Comparison of ENCODE assay signal across 12 cellular contexts in genomic region chr10:45404087-45404769, GRCh38. TPM values are rescaled to one million over a fixed set of nuclear protein-coding genes. Genes with fewer than 3 reads are reported as not detected.
DNase-seq lines count a peak whose midpoint lies in the region; ATAC-seq and TF ChIP-seq lines count a peak whose summit lies in the region.
"Had no signal": no experiment of that assay in that cellular context is flagged by ENCODE, and none has a peak within 500 bp of the region (broad histone marks: within the 10 kb centered on the region; RNA-seq: fewer than 3 reads in every experiment).

No MANE protein-coding gene starts in this region.

- no peak for TF ChIP-seq CTCF in CD4-positive, alpha-beta T cell (IDR thresholded peaks at IDR 0.05)

- 57% methylated on average over 10 of the region's 10 CpGs for whole genome bisulfite sequencing in right cardiac atrium

- no peak overlapping the region for H3K4me3 ChIP-seq in right cardiac atrium (ENCODE audit: low read length)
- H3K4me3 ChIP-seq: tibial nerve had no signal

- peaks cover 32 to 56% of the 10 kb centered on the region in 2 donors for H3K36me3 Mint-ChIP-seq in stimulated activated naive B cell treated with anti-CD40 and anti-IgM and Interleukin-4, amounts not matched to agents 10 μg/mL and 1 μg/mL and 100 μg/mL, for 72 hours
- no peaks in the 10 kb centered on the region for H3K36me3 Mint-ChIP-seq in CD4-positive, alpha-beta T cell (ENCODE audit: low read depth)

- no peaks in the 10 kb centered on the region for H3K4me1 ChIP-seq in right cardiac atrium (ENCODE audit: control insufficient read depth, insufficient read depth, low read length)
- H3K4me1 ChIP-seq: tibial nerve had no signal

- H3K27ac Mint-ChIP-seq in stimulated activated naive B cell treated with anti-CD40 and anti-IgM and Interleukin-4, amounts not matched to agents 10 μg/mL and 1 μg/mL and 100 μg/mL, for 72 hours: peak overlapping the region; percentile 65
- H3K27ac Mint-ChIP-seq in CD4-positive, alpha-beta T cell: no peak overlapping the region

- POLR2A ChIA-PET in CD4-positive, alpha-beta T cell (lab: Charles Lee): no interaction called here

- H3K9me3 Mint-ChIP-seq in stimulated activated naive B cell treated with anti-CD40 and anti-IgM and Interleukin-4, amounts not matched to agents 10 μg/mL and 1 μg/mL and 100 μg/mL, for 72 hours: no peaks in the 10 kb centered on the region
- peaks cover 3% of the 10 kb centered on the region for H3K9me3 Mint-ChIP-seq in CD4-positive, alpha-beta T cell

- peak; percentile 76 for DNase-seq in NOMO-1 treated with DMSO at 0.1 percent for 48 hours (lab: John Stamatoyannopoulos, UW; ENCODE audit: unreplicated experiment)
- DNase-seq in right cardiac atrium: peak in 1 of 3 donors; percentile 55
- peak; percentile 47 for DNase-seq in stimulated activated naive B cell treated with anti-CD40 and anti-IgM and Interleukin-4, amounts not matched to agents 10 μg/mL and 1 μg/mL and 100 μg/mL, for 72 hours
- DNase-seq in NCI-H1694 (lab: John Stamatoyannopoulos, UW): no peak
- DNase-seq in CD4-positive, alpha-beta T cell: no peak
- DNase-seq in activated gamma-delta T cell (lab: John Stamatoyannopoulos, UW): no peak
- DNase-seq: NCI-H2081, occipital lobe had no signal

- ATAC-seq in GM21447 (IDR thresholded peaks at IDR 0.05; ENCODE audit: unreplicated experiment) (peak; percentile 57), right cardiac atrium (peak; percentile 80 to 82), HG02642 (IDR thresholded peaks at IDR 0.05; ENCODE audit: poor library complexity, unreplicated experiment) (no peak)
- ATAC-seq in stimulated activated naive B cell treated with anti-CD40 and anti-IgM and Interleukin-4, amounts not matched to agents 10 μg/mL and 1 μg/mL and 100 μg/mL, for 72 hours (replicated peaks): peak; percentile 99
- ATAC-seq in CD4-positive, alpha-beta T cell (ENCODE audit: poor library complexity): no peak
- ATAC-seq: esophagus mucosa had no signal

- H3K27me3 ChIP-seq in right cardiac atrium (ENCODE audit: control insufficient read depth, insufficient read depth): no peaks in the 10 kb centered on the region
- no peaks in the 10 kb centered on the region for H3K27me3 ChIP-seq in CD4-positive, alpha-beta T cell (ENCODE audit: control insufficient read depth, insufficient read depth, low read length)
- H3K27me3 ChIP-seq: tibial nerve had no signal

- intact Hi-C loops in right cardiac atrium (cut with DNase I): no loop called here
- intact Hi-C loops in CD4-positive, alpha-beta T cell (cut with DNase I, micrococcal nuclease): no loop called here

- CTCF ChIA-PET in CD4-positive, alpha-beta T cell (lab: Charles Lee): no interaction called here

- no peaks in the 10 kb centered on the region for H3K27me3 Mint-ChIP-seq in stimulated activated naive B cell treated with anti-CD40 and anti-IgM and Interleukin-4, amounts not matched to agents 10 μg/mL and 1 μg/mL and 100 μg/mL, for 72 hours
- peaks cover 10% of the 10 kb centered on the region for H3K27me3 Mint-ChIP-seq in CD4-positive, alpha-beta T cell

- peak overlapping the region in 1 of 2 donors; percentile 43 for H3K4me3 Mint-ChIP-seq in stimulated activated naive B cell treated with anti-CD40 and anti-IgM and Interleukin-4, amounts not matched to agents 10 μg/mL and 1 μg/mL and 100 μg/mL, for 72 hours
- no peak overlapping the region for H3K4me3 Mint-ChIP-seq in CD4-positive, alpha-beta T cell

- H3K27ac ChIP-seq in right cardiac atrium (ENCODE audit: low read length): no peak overlapping the region
- H3K27ac ChIP-seq in CD4-positive, alpha-beta T cell (ENCODE audit: low read depth, low read length): no peak overlapping the region

- H3K4me1 Mint-ChIP-seq in stimulated activated naive B cell treated with anti-CD40 and anti-IgM and Interleukin-4, amounts not matched to agents 10 μg/mL and 1 μg/mL and 100 μg/mL, for 72 hours: peaks cover 40 to 74% of the 10 kb centered on the region in 2 donors
- H3K4me1 Mint-ChIP-seq in CD4-positive, alpha-beta T cell (ENCODE audit: low read depth): no peaks in the 10 kb centered on the region

- no peaks in the 10 kb centered on the region for H3K9me3 ChIP-seq in right cardiac atrium (ENCODE audit: control insufficient read depth, low read length)
- no peaks in the 10 kb centered on the region for H3K9me3 ChIP-seq in CD4-positive, alpha-beta T cell (ENCODE audit: control insufficient read depth, low read length)
- H3K9me3 ChIP-seq: tibial nerve had no signal

RNA-seq across cellular contexts. Expression of gene ALOX5, which starts 30.2 kb away (rescaled TPM):
- total RNA-seq in right cardiac atrium: 10 to 100 TPM; 10.0 to 13.0 (median 12.2) TPM
- 5.6 TPM for polyA plus RNA-seq in right cardiac atrium
- 1 to 10 TPM; 2.7 to 4.2 TPM for total RNA-seq in CD4-positive, alpha-beta T cell

Comparison
In these comparisons a context has a peak if more than half of its experiments do, and no peak if none do; other contexts are left out.
1. ATAC-seq: peak in GM21447 (single experiment), right cardiac atrium (2 of 2) and stimulated activated naive B cell treated with anti-CD40 and anti-IgM and Interleukin-4, amounts not matched to agents 10 μg/mL and 1 μg/mL and 100 μg/mL, for 72 hours (2 of 2); none in HG02642 (single experiment) and CD4-positive, alpha-beta T cell (single experiment).
2. DNase-seq: peak in NOMO-1 treated with DMSO at 0.1 percent for 48 hours (single experiment) and stimulated activated naive B cell treated with anti-CD40 and anti-IgM and Interleukin-4, amounts not matched to agents 10 μg/mL and 1 μg/mL and 100 μg/mL, for 72 hours (single experiment); none in NCI-H1694 (single experiment), CD4-positive, alpha-beta T cell (0 of 10) and activated gamma-delta T cell (single experiment).